8 cellular contexts compared by ENCODE assay signal in genomic region chr9:28073278-28073677, GRCh38.
DNase-seq lines count a peak whose midpoint lies in the region; ATAC-seq and TF ChIP-seq lines count a peak whose summit lies in the region.

No MANE protein-coding gene starts in this region.

- DNase-seq in DMS53 (lab: John Stamatoyannopoulos, UW) (peak; percentile 73), SHP77 treated with DMSO at 0.1 percent for 48 hours (lab: John Stamatoyannopoulos, UW) (peak; percentile 18), globus pallidus (ENCODE audit: low spot score) (peak; percentile 59), upper lobe of left lung (no peak), germinal center (ENCODE audit: low spot score) (no peak)

- peak in 5 of 6 experiments; percentile 19 to 61 (median 31) for TF ChIP-seq CTCF in upper lobe of left lung (IDR thresholded peaks at IDR 0.05)

- H3K9me3 ChIP-seq in upper lobe of left lung, result no peaks in the 10 kb centered on the region

- no peak for TF ChIP-seq POLR2A in upper lobe of left lung (IDR thresholded peaks at IDR 0.05)

- no peak overlapping the region for H3K4me3 ChIP-seq in upper lobe of left lung

- TF ChIP-seq EP300 in upper lobe of left lung (IDR thresholded peaks at IDR 0.05), result no peak

- 23 to 38% methylated on average over 1 of the region's 1 CpG for WGBS in upper lobe of left lung, 2 donors

- H3K27me3 ChIP-seq in upper lobe of left lung, result no peaks in the 10 kb centered on the region

- H3K4me1 ChIP-seq in upper lobe of left lung, result no peaks in the 10 kb centered on the region

- no peaks in the 10 kb centered on the region for H3K36me3 ChIP-seq in upper lobe of left lung

- ATAC-seq in HG03354 (IDR thresholded peaks at IDR 0.05; ENCODE audit: poor library complexity, severe bottlenecking, unreplicated experiment) (peak; percentile 52), upper lobe of left lung (ENCODE audit: low FRiP score in 2 of 2) (no peak), HG02938 (IDR thresholded peaks at IDR 0.05; ENCODE audit: unreplicated experiment) (no peak), HG02610 (IDR thresholded peaks at IDR 0.05; ENCODE audit: unreplicated experiment) (no peak)

- no peak overlapping the region for H3K27ac ChIP-seq in upper lobe of left lung

Comparison
In these comparisons a context has a peak if more than half of its experiments do, and no peak if none do; other contexts are left out.
1. DNase-seq: peak in DMS53 (single experiment), SHP77 treated with DMSO at 0.1 percent for 48 hours (single experiment) and globus pallidus (single experiment); none in upper lobe of left lung (0 of 2) and germinal center (single experiment).